ENCODE assay signal across 14 cellular contexts in the genomic region with DNA sequence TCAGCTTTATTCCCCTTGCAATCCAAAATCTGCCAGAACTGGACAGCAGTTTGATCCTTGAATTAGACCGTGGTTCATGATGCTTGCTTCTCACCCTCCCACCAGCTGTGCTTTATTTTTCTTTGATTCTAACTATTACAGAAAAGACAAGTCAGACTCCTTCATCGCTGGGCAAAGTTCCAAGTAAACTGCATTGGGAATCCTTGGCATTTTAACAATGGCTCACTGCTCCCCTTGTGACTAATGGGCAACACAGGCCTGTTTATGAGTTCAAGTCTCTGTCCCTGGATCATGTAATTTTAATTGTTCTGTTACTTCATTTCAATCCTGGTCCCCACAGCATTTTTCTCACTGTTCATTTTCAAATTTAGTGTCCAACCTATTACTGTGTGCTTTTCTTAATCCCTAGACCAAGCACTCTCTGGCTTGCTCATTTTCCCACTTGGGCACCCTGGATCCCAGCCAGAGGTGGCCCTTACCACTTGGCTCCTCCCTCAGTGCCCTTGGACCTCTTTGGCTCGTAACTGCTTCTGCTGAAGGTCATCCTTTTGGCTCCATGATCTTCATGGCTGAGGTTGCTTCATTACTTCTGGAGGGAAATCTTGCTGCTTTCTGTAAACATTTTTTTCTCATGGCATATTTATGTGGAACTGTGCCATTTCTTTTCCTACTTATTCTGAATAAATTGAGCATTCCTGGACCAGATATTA. TPM values are rescaled to one million over a fixed set of nuclear protein-coding genes. Genes with fewer than 3 reads are reported as not detected.
DNase-seq lines count a peak whose midpoint lies in the region; ATAC-seq and TF ChIP-seq lines count a peak whose summit lies in the region.
"Had no signal": no experiment of that assay in that cellular context is flagged by ENCODE, and none has a peak within 500 bp of the region (broad histone marks: within the 10 kb centered on the region; RNA-seq: fewer than 3 reads in every experiment).

No MANE protein-coding gene starts in this region.

- H3K4me1 ChIP-seq in IMR-90 (ENCODE audit: control insufficient read depth, insufficient read depth, low read length) = peaks cover 15% of the 10 kb centered on the region
- no peaks in the 10 kb centered on the region for H3K4me1 ChIP-seq in hepatocyte (ENCODE audit: insufficient read depth)

- peak overlapping the region; percentile 53; the same call in 1 of the 2 replicates for H2BK20ac ChIP-seq in IMR-90 (ENCODE audit: low read depth, low read length)

- peak overlapping the region; percentile 63 for H2BK120ac ChIP-seq in IMR-90 (ENCODE audit: low read depth, low read length)

- H3K9me3 Mint-ChIP-seq in naive B cell = no peaks in the 10 kb centered on the region
- H3K9me3 Mint-ChIP-seq: IgD-negative memory B cell had no signal

- peak overlapping the region; percentile 19; the same call in 1 of the 2 replicates for H3K9ac ChIP-seq in IMR-90 (ENCODE audit: low read depth, low read length)

- no peaks in the 10 kb centered on the region for H4K20me1 ChIP-seq in IMR-90 (ENCODE audit: insufficient read depth, low read length)
- no peaks in the 10 kb centered on the region for H4K20me1 ChIP-seq in hepatocyte (ENCODE audit: insufficient read depth, poor library complexity, severe bottlenecking)

- peak; percentile 67 for DNase-seq in AG04449 (ENCODE audit: low read depth, low spot score)
- DNase-seq in IMR-90 = peak; percentile 89
- peak; percentile 86 for DNase-seq in choroid plexus epithelial cell (ENCODE audit: low read depth)
- no peak for DNase-seq in naive B cell
- no peak for DNase-seq in cerebellar cortex (ENCODE audit: low spot score)
- no peak for DNase-seq in WERI-Rb-1
- no peak for DNase-seq in hepatocyte (ENCODE audit: low spot score)
- DNase-seq: activated T-cell treated with anti-CD3 and anti-CD28 coated beads, Interleukin-2, amount 50 U/mL, for 48 hours; effector memory CD4-positive, alpha-beta T cell; NCI-H524 treated with DMSO at 0.1 percent for 48 hours; stimulated activated CD4-positive, alpha-beta T cell treated with anti-CD3 and anti-CD28 coated beads, Interleukin-12 subunit alpha, Interleukin-12 subunit beta, amount 100 ng/mL, for 4 hours; stimulated activated naive CD8-positive, alpha-beta T cell treated with anti-CD3 and anti-CD28 coated beads, Interleukin-15, Interleukin-2, amounts not matched to agents 100 U/mL and 50 U/mL, for 24 hours had no signal

- H3K27ac Mint-ChIP-seq in naive B cell = peak overlapping the region in 4 of 6 donors; percentile 8 to 74 (median 68)

- H2AFZ ChIP-seq in IMR-90 (replicated peaks; ENCODE audit: low read length, poor library complexity) = peak overlapping the region; percentile 65
- no peak overlapping the region for H2AFZ ChIP-seq in hepatocyte

- H3K4me2 ChIP-seq in IMR-90 (ENCODE audit: low read depth, low read length) (peak overlapping the region; percentile 51), hepatocyte (no peak overlapping the region)

- no peaks in the 10 kb centered on the region for H3K9me3 ChIP-seq in IMR-90 (ENCODE audit: control insufficient read depth, insufficient read depth, low read length)
- H3K9me3 ChIP-seq in WERI-Rb-1 (ENCODE audit: severe bottlenecking) = no peaks in the 10 kb centered on the region
- no peaks in the 10 kb centered on the region for H3K9me3 ChIP-seq in hepatocyte (ENCODE audit: low read depth)

- CTCF ChIA-PET in AG04449 (lab: Yijun Ruan, JAX) = interaction anchor here (0.9 to 7.0 kb wide), 36 partner anchors 9 to 454 kb away, joined by 3 to 182 read pairs (median 6); a partner anchor contains a TSS
- CTCF ChIA-PET in IMR-90 (lab: Yijun Ruan, JAX) = interaction anchor here (1.0 to 2.2 kb wide), 8 partner anchors 27 to 128 kb away, joined by 3 to 19 read pairs (median 6); a partner anchor contains a TSS

- H3K27me3 ChIP-seq in IMR-90 (ENCODE audit: control insufficient read depth, insufficient read depth, low read length) (no peaks in the 10 kb centered on the region), WERI-Rb-1 (ENCODE audit: insufficient read depth, low read depth, severe bottlenecking) (no peaks in the 10 kb centered on the region), hepatocyte (peaks cover 6% of the 10 kb centered on the region)

- no peak overlapping the region for H3K4me3 Mint-ChIP-seq in naive B cell

- H2BK5ac ChIP-seq in IMR-90 (ENCODE audit: low read depth, low read length, poor library complexity, severe bottlenecking) = peak overlapping the region; percentile 43

- no peaks in the 10 kb centered on the region for H3K9me2 ChIP-seq in hepatocyte (replicated peaks; ENCODE audit: insufficient read depth)

- peak overlapping the region; percentile 80 for H3K23ac ChIP-seq in IMR-90 (ENCODE audit: low read depth, low read length)

- TF ChIP-seq CTCF in AG04449 (IDR thresholded peaks at IDR 0.05; ENCODE audit: insufficient read depth, low read length, missing control alignments) (no peak), IMR-90 (conservative IDR thresholded peaks at IDR 0.05; ENCODE audit: low read depth, low read length) (no peak), choroid plexus epithelial cell (conservative IDR thresholded peaks at IDR 0.05; ENCODE audit: low read depth, low read length) (no peak), WERI-Rb-1 (IDR thresholded peaks at IDR 0.05; ENCODE audit: low read depth, low read length) (no peak), hepatocyte (IDR thresholded peaks at IDR 0.05; ENCODE audit: poor library complexity) (no peak)

- H3K27ac ChIP-seq in IMR-90 (ENCODE audit: insufficient read depth, low read length) = peak overlapping the region; percentile 71
- H3K27ac ChIP-seq in WERI-Rb-1 = no peak overlapping the region
- no peak overlapping the region for H3K27ac ChIP-seq in hepatocyte

- peak; percentile 43 for ATAC-seq in IMR-90 (ENCODE audit: low read depth)
- ATAC-seq in naive B cell (ENCODE audit: low read depth in 2 of 2) = no peak
- ATAC-seq in GM18870 (IDR thresholded peaks at IDR 0.05; ENCODE audit: unreplicated experiment) = no peak
- ATAC-seq: stimulated activated naive CD8-positive, alpha-beta T cell treated with anti-CD3 and anti-CD28 coated beads, Interleukin-15, Interleukin-2, amounts not matched to agents 100 U/mL and 50 U/mL, for 24 hours had no signal

- 0 out of 2 replicates have a peak overlapping the region, but pooled peaks have one; percentile 37 for H4K5ac ChIP-seq in IMR-90 (ENCODE audit: low read depth, low read length)

- no peaks in the 10 kb centered on the region for H3K36me3 ChIP-seq in IMR-90 (ENCODE audit: control insufficient read depth, insufficient read depth, low read length)
- H3K36me3 ChIP-seq in WERI-Rb-1 = no peaks in the 10 kb centered on the region
- no peaks in the 10 kb centered on the region for H3K36me3 ChIP-seq in hepatocyte (replicated peaks; ENCODE audit: insufficient read depth, low read depth)

- H2AK5ac ChIP-seq in IMR-90 (ENCODE audit: low read depth, low read length) = peak overlapping the region; percentile 40; the same call in 1 of the 2 replicates

- no TSS peak for BruUV-seq in IMR-90 (replicated peaks; lab: Mats Ljungman, UMichigan)

- in situ Hi-C loops in IMR-90 (cut with MboI; ENCODE audit: low sequenced_read_pairs) = no loop called here

- WGBS in IMR-90 (ENCODE audit: extremely low coverage in 2 of 2, insufficient read length in 1 of 2), 2 experiments = no CpG with 5 or more reads among the region's 3 CpGs
- WGBS in hepatocyte (ENCODE audit: low lambda C conversion rate, missing lambda C conversion rate) = 66% methylated on average over 3 of the region's 3 CpGs

- H2AK9ac ChIP-seq in IMR-90 (replicated peaks; ENCODE audit: low read depth, low read length, poor library complexity) = no peak overlapping the region

- peaks cover 30 to 47% (median 33%) of the 10 kb centered on the region in 3 donors for H3K4me1 Mint-ChIP-seq in naive B cell

- peak overlapping the region; percentile 54 for H3K4ac ChIP-seq in IMR-90 (ENCODE audit: low read depth, low read length)

- H4K91ac ChIP-seq in IMR-90 (ENCODE audit: insufficient read depth, low read depth, low read length) = peak overlapping the region; percentile 78

- dilution Hi-C loops in IMR-90 (cut with HindIII; ENCODE audit: low sequenced_read_pairs, unreplicated experiment) = no loop called here

- H3K79me1 ChIP-seq in IMR-90 (ENCODE audit: low read depth in 1 of 2, low read length in 2 of 2) = no peaks in the 10 kb centered on the region

- H3K4me3 ChIP-seq in AG04449 (ENCODE audit: low read depth, low read length) (no peak overlapping the region), IMR-90 (ENCODE audit: insufficient read depth, low read depth, low read length) (no peak overlapping the region), choroid plexus epithelial cell (ENCODE audit: low read depth, low read length) (no peak overlapping the region), WERI-Rb-1 (ENCODE audit: low read depth, low read length) (no peak overlapping the region), hepatocyte (no peak overlapping the region)

- H4K8ac ChIP-seq in IMR-90 (ENCODE audit: low read depth in 2 of 2, low read length in 2 of 2) = peak overlapping the region in 1 of 2 experiments; percentile 25; a peak in 1 of 4 replicates

- no peaks in the 10 kb centered on the region for H3K79me2 ChIP-seq in hepatocyte

- POLR2A ChIA-PET in AG04449 (lab: Yijun Ruan, JAX) = interaction anchor here (0.5 to 0.7 kb wide), 2 partner anchors 32 to 47 kb away, joined by 3 to 4 read pairs; no protein-coding TSS in a partner anchor
- POLR2A ChIA-PET in IMR-90 (lab: Charles Lee; ENCODE audit: unreplicated experiment) = no interaction called here

- peak overlapping the region; percentile 47; the same call in 1 of the 3 replicates for H2BK15ac ChIP-seq in IMR-90 (ENCODE audit: low read depth, low read length)

- no peaks in the 10 kb centered on the region for H3K27me3 Mint-ChIP-seq in naive B cell
- H3K27me3 Mint-ChIP-seq: IgD-negative memory B cell had no signal

- H3K36me3 Mint-ChIP-seq in naive B cell = no peaks in the 10 kb centered on the region
- H3K36me3 Mint-ChIP-seq: IgD-negative memory B cell had no signal

- intact Hi-C loops in IMR-90 (cut with micrococcal nuclease) = loop anchor here (5.0 kb wide), 2 partner anchors 195 to 360 kb away; no protein-coding TSS in a partner anchor

- H3K9me1 ChIP-seq in IMR-90 (ENCODE audit: insufficient read depth, low read length) = no peaks in the 10 kb centered on the region

- H3K18ac ChIP-seq in IMR-90 (ENCODE audit: low read depth, low read length) = peak overlapping the region; percentile 72

- TF ChIP-seq POLR2A in IMR-90 (IDR thresholded peaks at IDR 0.05; ENCODE audit: low read depth, low read length) = no peak

- peak overlapping the region; percentile 32; the same call in 1 of the 2 replicates for H3K56ac ChIP-seq in IMR-90 (ENCODE audit: extremely low read depth, insufficient read depth, low read length)

- peak overlapping the region; percentile 57; the same call in 1 of the 2 replicates for H3K14ac ChIP-seq in IMR-90 (replicated peaks; ENCODE audit: low read depth, low read length)

- TF ChIP-seq RAD21 in IMR-90 (IDR thresholded peaks at IDR 0.05; ENCODE audit: low read length) = no peak

RNA-seq across cellular contexts. Expression of a gene that starts 32.8 kb away (rescaled TPM):
- total RNA-seq in IMR-90 (2012; rRNA removed) (8.3 and 9.0 TPM in 2 replicates), hepatocyte (1.3 TPM in 1 of 2 replicates, not detected in the other)
- polyA plus RNA-seq in IMR-90 (2012; rRNA removed) (12.6 and 12.8 TPM in 2 replicates), naive B cell (ENCODE audit: low read depth in 6 of 6) (100 to 1,000 TPM; 347 to 677 (median 445) TPM), hepatocyte (3.1 and 3.3 TPM in 2 replicates)
- polyA plus RNA-seq in IMR-90 (2012; cell fraction: cytosol; rRNA removed) = 30.6 and 37.1 TPM in 2 replicates
- 7.0 and 9.8 TPM in 2 replicates for polyA plus RNA-seq in IMR-90 (2012; cell fraction: nucleus; rRNA removed; ENCODE audit: low replicate concordance)

RNA-seq across cellular contexts. Expression of a gene that starts 33.3 kb away (rescaled TPM):
- total RNA-seq in IMR-90 (2012; rRNA removed) (20.8 and 27.6 TPM in 2 replicates), hepatocyte (13.7 and 15.2 TPM in 2 replicates)
- polyA plus RNA-seq in IMR-90 (2012; rRNA removed) (19.5 and 20.1 TPM in 2 replicates), naive B cell (ENCODE audit: low read depth in 6 of 6) (100 to 1,000 TPM; 106 to 215 (median 145) TPM), hepatocyte (11.0 and 14.1 TPM in 2 replicates)
- 19.7 and 20.0 TPM in 2 replicates for polyA plus RNA-seq in IMR-90 (2012; cell fraction: cytosol; rRNA removed)
- polyA plus RNA-seq in IMR-90 (2012; cell fraction: nucleus; rRNA removed; ENCODE audit: low replicate concordance) = 21.4 and 21.6 TPM in 2 replicates

RNA-seq across cellular contexts. Expression of a gene that starts 43.0 kb away (rescaled TPM):
- total RNA-seq in IMR-90 (2012; rRNA removed) (26.1 and 33.3 TPM in 2 replicates), hepatocyte (19.1 and 25.7 TPM in 2 replicates)
- polyA plus RNA-seq in IMR-90 (2012; rRNA removed) (31.6 and 31.8 TPM in 2 replicates), naive B cell (ENCODE audit: low read depth in 6 of 6) (100 to 1,000 TPM; 297 to 462 (median 380) TPM), hepatocyte (18.6 and 36.7 TPM in 2 replicates)
- polyA plus RNA-seq in IMR-90 (2012; cell fraction: cytosol; rRNA removed) = 33.5 and 40.4 TPM in 2 replicates
- polyA plus RNA-seq in IMR-90 (2012; cell fraction: nucleus; rRNA removed; ENCODE audit: low replicate concordance) = 20.8 and 36.5 TPM in 2 replicates

RNA-seq across cellular contexts. Expression of a gene that starts 48.3 kb away (rescaled TPM):
- total RNA-seq in IMR-90 (2012; rRNA removed) = 6.6 and 8.1 TPM in 2 replicates
- 11.4 and 13.4 TPM in 2 replicates for polyA plus RNA-seq in IMR-90 (2012; rRNA removed)
- 4.5 and 4.7 TPM in 2 replicates for polyA plus RNA-seq in IMR-90 (2012; cell fraction: cytosol; rRNA removed)
- polyA plus RNA-seq in IMR-90 (2012; cell fraction: nucleus; rRNA removed; ENCODE audit: low replicate concordance) = 12.5 and 26.9 TPM in 2 replicates
- 10 to 100 TPM; 18.2 to 33.0 (median 25.4) TPM for polyA plus RNA-seq in naive B cell (ENCODE audit: low read depth in 6 of 6)
- total RNA-seq in hepatocyte = 5.9 and 11.7 TPM in 2 replicates
- 1.2 and 1.7 TPM in 2 replicates for polyA plus RNA-seq in hepatocyte

RNA-seq across cellular contexts. Expression of a gene that starts 54.0 kb away (rescaled TPM):
- total RNA-seq in IMR-90 (2012; rRNA removed) (0.18 and 0.28 TPM in 2 replicates), hepatocyte (1.00 and 1.0 TPM in 2 replicates)
- polyA plus RNA-seq in IMR-90 (2012; rRNA removed) (0.19 and 0.20 TPM in 2 replicates), naive B cell (ENCODE audit: low read depth in 6 of 6) (1,000 to 10,000 TPM; 1,171 to 1,354 (median 1,198) TPM), hepatocyte (1.7 TPM in 1 of 2 replicates, not detected in the other)
- 0.10 and 0.18 TPM in 2 replicates for polyA plus RNA-seq in IMR-90 (2012; cell fraction: cytosol; rRNA removed)
- polyA plus RNA-seq in IMR-90 (2012; cell fraction: nucleus; rRNA removed; ENCODE audit: low replicate concordance) = 0.14 and 0.15 TPM in 2 replicates

Comparison
In these comparisons a context has a peak if more than half of its experiments do, and no peak if none do; other contexts are left out.
1. DNase-seq: peak in AG04449 (single experiment), IMR-90 (single experiment) and choroid plexus epithelial cell (single experiment); none in naive B cell (single experiment), cerebellar cortex (single experiment), WERI-Rb-1 (single experiment) and hepatocyte (single experiment).
2. RNA of a gene that starts 32.8 kb away (polyA plus RNA-seq): 347 to 677 TPM in naive B cell; 7.0 to 37.1 TPM in IMR-90 and 3.1 to 3.3 TPM in hepatocyte; every median in the first group is over 4 times any median in the second.